ENCODE assay signal across 17 cellular contexts in the genomic region with DNA sequence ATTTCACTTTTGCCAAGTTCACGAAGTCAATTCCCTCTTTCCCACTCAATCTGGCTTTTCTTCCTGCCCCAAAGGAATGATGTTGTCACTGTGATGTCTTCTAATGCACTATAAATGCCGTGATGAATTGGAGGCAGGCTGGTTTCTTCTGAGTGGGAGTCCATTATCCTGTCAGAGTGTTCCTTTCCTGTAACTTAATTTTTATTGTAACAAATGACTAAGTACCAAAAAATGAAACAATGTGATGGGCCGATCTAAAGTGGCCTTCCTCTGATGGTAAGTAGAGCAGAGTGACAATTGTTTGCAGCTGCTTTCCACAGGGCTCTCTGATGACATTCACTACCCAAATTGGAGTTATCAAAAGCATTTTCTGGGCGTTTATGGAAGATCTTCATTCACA. TPM values are rescaled to one million over a fixed set of nuclear protein-coding genes. Genes with fewer than 3 reads are reported as not detected.
DNase-seq lines count a peak whose midpoint lies in the region; ATAC-seq, FAIRE-seq and TF ChIP-seq lines count a peak whose summit lies in the region.
"Had no signal": no experiment of that assay in that cellular context is flagged by ENCODE, and none has a peak within 500 bp of the region (broad histone marks: within the 10 kb centered on the region; RNA-seq: fewer than 3 reads in every experiment).

No MANE protein-coding gene starts in this region.

- in situ Hi-C loops in HepG2 (cut with HindIII; ENCODE audit: extremely low pct_ligation_motif_present, low pct_unique_long_range_greater_than_20kb) = loop anchor here (10.0 kb wide), 2 partner anchors 634 to 914 kb away; no protein-coding TSS in a partner anchor

- peak overlapping the region; percentile 19 for H2AFZ ChIP-seq in HepG2 (ENCODE audit: low read length)
- H2AFZ ChIP-seq in PC-9 = 0 out of 2 replicates have a peak overlapping the region, but pooled peaks have one; percentile 12

- no peak for FAIRE-seq in HepG2 (lab: Jason Lieb, UNC)
- peak; percentile 96 for FAIRE-seq in urothelium cell line (lab: Jason Lieb, UNC)

- H3F3A ChIP-seq in PC-9 (ENCODE audit: insufficient read depth, low read depth) = no peaks in the 10 kb centered on the region; the same call in 1 of the 2 replicates

- CTCF ChIA-PET in HepG2 (lab: Yijun Ruan, JAX; ENCODE audit: low intra/inter-chr PET ratio, low total read pairs) (no interaction called here), PC-9 (lab: Charles Lee) (no interaction called here)

- no peak for TF ChIP-seq CTCF in HepG2 (CRISPR knock-in tag; IDR thresholded peaks at IDR 0.05)
- no peak for TF ChIP-seq CTCF in right lobe of liver (IDR thresholded peaks at IDR 0.05)
- no peak for TF ChIP-seq CTCF in PC-9 (conservative IDR thresholded peaks at IDR 0.05)
- no peak for TF ChIP-seq CTCF in fibroblast of villous mesenchyme (IDR thresholded peaks at IDR 0.05; ENCODE audit: insufficient read depth, low read depth, low read length)
- no peak for TF ChIP-seq CTCF in GM20000 (IDR thresholded peaks at IDR 0.05; ENCODE audit: extremely low read depth, missing control alignments)
- no peak for TF ChIP-seq CTCF in body of pancreas (IDR thresholded peaks at IDR 0.05)

- H3K4me3 ChIP-seq in HepG2 (replicated peaks in 1 of 3; ENCODE audit: insufficient read depth in 1 of 3, low read depth in 2 of 3, low read length in 3 of 3) = no peak overlapping the region
- H3K4me3 ChIP-seq in right lobe of liver = no peak overlapping the region
- H3K4me3 ChIP-seq in PC-9 = no peak overlapping the region
- H3K4me3 ChIP-seq in fibroblast of villous mesenchyme (ENCODE audit: low read depth, low read length) = no peak overlapping the region
- H3K4me3 ChIP-seq in body of pancreas = no peak overlapping the region
- H3K4me3 ChIP-seq: SK-N-MC, tibial nerve had no signal

- no peak overlapping the region for H3K9ac ChIP-seq in HepG2 (ENCODE audit: insufficient read depth, low read depth, low read length)

- H3K79me2 ChIP-seq in HepG2 (ENCODE audit: insufficient read depth, low read length) = no peaks in the 10 kb centered on the region
- H3K79me2 ChIP-seq in PC-9 (ENCODE audit: low read depth) = no peaks in the 10 kb centered on the region

- H3K9me2 ChIP-seq in PC-9 (ENCODE audit: insufficient read depth) = no peaks in the 10 kb centered on the region

- DNase-seq in HepG2 (ENCODE audit: low spot score) = no peak
- DNase-seq in right lobe of liver = no peak
- DNase-seq in PC-9 = no peak
- DNase-seq in fibroblast of villous mesenchyme (ENCODE audit: low read depth) = peak; percentile 41
- DNase-seq in urothelium cell line (ENCODE audit: low spot score) = no peak
- no peak for DNase-seq in GM20000 (ENCODE audit: low spot score)
- no peak for DNase-seq in DMS153 (lab: John Stamatoyannopoulos, UW)
- DNase-seq in body of pancreas = no peak
- DNase-seq: activated CD8-positive, alpha-beta memory T cell treated with anti-CD3 and anti-CD28 coated beads for 24 hours; Caco-2; natural killer cell; right cardiac atrium; stimulated activated CD8-positive, alpha-beta memory T cell treated with anti-CD3 and anti-CD28 coated beads, Interleukin-4, amount 100 ng/mL, for 48 hours had no signal

- no peak for TF ChIP-seq RAD21 in HepG2 (CRISPR knock-in tag; IDR thresholded peaks at IDR 0.05)

- H3K27ac ChIP-seq in HepG2 (ENCODE audit: extremely low read length, insufficient read depth, low read length) (no peak overlapping the region), right lobe of liver (no peak overlapping the region), PC-9 (no peak overlapping the region), body of pancreas (no peak overlapping the region)
- H3K27ac ChIP-seq: epithelial cell of prostate, SK-N-MC, tibial nerve had no signal

- H3K36me3 ChIP-seq in HepG2 (replicated peaks in 1 of 2; ENCODE audit: control insufficient read depth in 1 of 2, insufficient read depth in 2 of 2, low read length in 2 of 2) (no peaks in the 10 kb centered on the region), right lobe of liver (no peaks in the 10 kb centered on the region), PC-9 (ENCODE audit: low read depth) (no peaks in the 10 kb centered on the region), body of pancreas (replicated peaks in 1 of 2; ENCODE audit: insufficient read depth in 1 of 2, low read depth in 2 of 2) (no peaks in the 10 kb centered on the region)
- H3K36me3 ChIP-seq: tibial nerve had no signal

- H3K27me3 ChIP-seq in HepG2 (ENCODE audit: control insufficient read depth in 1 of 2, insufficient read depth in 2 of 2, low read length in 2 of 2) = no peaks in the 10 kb centered on the region; a peak in 1 of 5 replicates
- no peaks in the 10 kb centered on the region for H3K27me3 ChIP-seq in right lobe of liver
- H3K27me3 ChIP-seq in PC-9 (ENCODE audit: insufficient read depth, low read depth) = no peaks in the 10 kb centered on the region
- H3K27me3 ChIP-seq in body of pancreas = peaks cover 0 to 3% of the 10 kb centered on the region in 2 donors
- H3K27me3 ChIP-seq: tibial nerve had no signal

- H4K20me1 ChIP-seq in HepG2 (ENCODE audit: insufficient read depth, low read length) = no peaks in the 10 kb centered on the region
- H4K20me1 ChIP-seq in PC-9 (ENCODE audit: insufficient read depth) = no peaks in the 10 kb centered on the region

- BruUV-seq in HepG2 (replicated peaks; lab: Mats Ljungman, UMichigan) (no TSS peak), PC-9 (replicated peaks; lab: Mats Ljungman, UMichigan) (no TSS peak)

- POLR2A ChIA-PET in HepG2 (lab: Yijun Ruan, JAX) = no interaction called here
- POLR2A ChIA-PET in PC-9 (lab: Charles Lee; ENCODE audit: unreplicated experiment) = interaction anchor here (0.8 kb wide), 1 partner anchor 156 kb away, joined by 3 read pairs; no protein-coding TSS in a partner anchor

- no peak overlapping the region for H3K4me2 ChIP-seq in HepG2 (ENCODE audit: low read depth, low read length)
- no peak overlapping the region for H3K4me2 ChIP-seq in PC-9

- peaks cover 24% of the 10 kb centered on the region for H3K4me1 ChIP-seq in HepG2 (ENCODE audit: insufficient read depth, low read length)
- H3K4me1 ChIP-seq in right lobe of liver = peaks cover 0 to 2% (median 1%) of the 10 kb centered on the region in 4 donors
- no peaks in the 10 kb centered on the region for H3K4me1 ChIP-seq in PC-9 (replicated peaks; ENCODE audit: insufficient read depth)
- H3K4me1 ChIP-seq in body of pancreas = peaks cover 5% of the 10 kb centered on the region
- H3K4me1 ChIP-seq: Caco-2 had no signal

- no peaks in the 10 kb centered on the region for H3K9me3 ChIP-seq in HepG2 (ENCODE audit: low read length)
- H3K9me3 ChIP-seq in right lobe of liver = no peaks in the 10 kb centered on the region
- H3K9me3 ChIP-seq in PC-9 (ENCODE audit: insufficient read depth, low read depth) = no peaks in the 10 kb centered on the region
- H3K9me3 ChIP-seq in body of pancreas = no peaks in the 10 kb centered on the region
- H3K9me3 ChIP-seq: Caco-2, tibial nerve had no signal

- no peak for TF ChIP-seq POLR2A in HepG2 (IDR thresholded peaks at IDR 0.05; ENCODE audit: insufficient read depth in 1 of 2, low read depth in 2 of 2, low read length in 2 of 2)
- no peak for TF ChIP-seq POLR2A in right lobe of liver (IDR thresholded peaks at IDR 0.05)
- TF ChIP-seq POLR2A in body of pancreas (IDR thresholded peaks at IDR 0.05) = no peak

- intact Hi-C loops in HepG2 (cut with micrococcal nuclease; ENCODE audit: unreplicated experiment) (no loop called here), right lobe of liver (cut with DNase I) (no loop called here), PC-9 (cut with micrococcal nuclease; ENCODE audit: unreplicated experiment) (loop anchor here (10.0 kb wide), 1 partner anchor 1064 kb away; no protein-coding TSS in a partner anchor), body of pancreas (cut with DNase I) (loop anchor here (10.0 kb wide), 1 partner anchor 904 kb away; no protein-coding TSS in a partner anchor)

- TF ChIP-seq EP300 in HepG2 (IDR thresholded peaks at IDR 0.05; ENCODE audit: low read depth in 2 of 2, low read length in 2 of 2) = no peak
- TF ChIP-seq EP300 in HepG2 (CRISPR knock-in tag; IDR thresholded peaks at IDR 0.05; ENCODE audit: borderline replicate concordance) = no peak

- 18% methylated on average over 4 of the region's 4 CpGs for WGBS in HepG2 (ENCODE audit: low lambda C conversion rate)
- WGBS in right lobe of liver (ENCODE audit: insufficient coverage, low coverage, low lambda C conversion rate, missing lambda C conversion rate) = 58% methylated on average over 4 of the region's 4 CpGs
- 58 to 69% methylated on average over 4 of the region's 4 CpGs for WGBS in body of pancreas, 2 donors

- no peak for ATAC-seq in HepG2
- ATAC-seq in right lobe of liver = no peak
- no peak for ATAC-seq in body of pancreas
- ATAC-seq: natural killer cell, right cardiac atrium had no signal

TF ChIP-seq in HepG2, 621 proteins besides CTCF, POLR2A, EP300 and RAD21 (continues in another document):
- TF ChIP-seq ZNF749 (CRISPR knock-in tag; IDR thresholded peaks at IDR 0.05; ENCODE audit: borderline replicate concordance) (no peak), ZNF777 (CRISPR knock-in tag; IDR thresholded peaks at IDR 0.05) (no peak)

RNA-seq across cellular contexts. Expression of a gene that starts 22.2 kb away (rescaled TPM):
- not detected in 2 replicates for total RNA-seq in HepG2 (2016; rRNA removed; fragmentation: Illumina TruSeq; extraction: Trizol)
- not detected in 2 replicates for total RNA-seq in HepG2 (2016; cell fraction: cytosol; rRNA removed; fragmentation: Illumina TruSeq; extraction: Trizol; ENCODE audit: low read depth)
- total RNA-seq in HepG2 (2016; cell fraction: insoluble cytoplasmic fraction; rRNA removed; fragmentation: Illumina TruSeq; extraction: Trizol) = not detected in 2 replicates
- not detected in 2 replicates for total RNA-seq in HepG2 (2016; cell fraction: membrane; rRNA removed; fragmentation: Illumina TruSeq; extraction: Trizol)
- not detected in 2 replicates for total RNA-seq in HepG2 (2016; cell fraction: nucleus; rRNA removed; fragmentation: Illumina TruSeq; extraction: Trizol)
- polyA plus RNA-seq in HepG2 (2011; rRNA removed) = not detected in 2 replicates
- polyA plus RNA-seq in HepG2 (2011; cell fraction: cytosol; rRNA removed) = not detected in 2 replicates
- polyA plus RNA-seq in HepG2 (2011; cell fraction: nucleus; rRNA removed) = not detected in 2 replicates
- not detected in 2 replicates for polyA plus RNA-seq in HepG2 (2012)
- polyA plus RNA-seq in HepG2 (2016; cell fraction: cytosol; fragmentation: Illumina TruSeq; extraction: Trizol; ENCODE audit: low read depth) = not detected in 2 replicates
- not detected in 2 replicates for polyA plus RNA-seq in HepG2 (2016; cell fraction: insoluble cytoplasmic fraction; fragmentation: Illumina TruSeq; extraction: Trizol; ENCODE audit: low read depth)
- not detected in 2 replicates for polyA plus RNA-seq in HepG2 (2016; cell fraction: membrane; fragmentation: Illumina TruSeq; extraction: Trizol; ENCODE audit: low read depth)
- polyA plus RNA-seq in HepG2 (2016; cell fraction: nucleus; fragmentation: Illumina TruSeq; extraction: Trizol; ENCODE audit: insufficient read depth, low read depth) = not detected in 2 replicates
- polyA minus RNA-seq in HepG2 (2011; rRNA and poly(A)+ RNA removed; ENCODE audit: low replicate concordance) = 0.12 TPM in 1 of 2 replicates, not detected in the other
- not detected in 2 replicates for polyA minus RNA-seq in HepG2 (2011; cell fraction: cytosol; rRNA and poly(A)+ RNA removed)
- not detected in 2 replicates for polyA minus RNA-seq in HepG2 (2011; cell fraction: nucleus; rRNA and poly(A)+ RNA removed)
- total RNA-seq in right lobe of liver = 1 to 10 TPM; 4.5 to 10.0 (median 6.7) TPM
- total RNA-seq in PC-9 (2021) = 15.2 and 19.6 TPM in 2 replicates
- total RNA-seq in fibroblast of villous mesenchyme = 0.32 TPM in 1 of 2 replicates, not detected in the other
- 10 to 100 TPM; 14.5 to 30.4 TPM for total RNA-seq in body of pancreas
- total RNA-seq: NCI-H460 had no signal

Comparison
In these comparisons a context has a peak if more than half of its experiments do, and no peak if none do; other contexts are left out.
1. intact Hi-C loops: an anchor here in PC-9 (10.0 kb wide) and body of pancreas (10.0 kb wide); none called in HepG2 and right lobe of liver.